In the genomic region with DNA sequence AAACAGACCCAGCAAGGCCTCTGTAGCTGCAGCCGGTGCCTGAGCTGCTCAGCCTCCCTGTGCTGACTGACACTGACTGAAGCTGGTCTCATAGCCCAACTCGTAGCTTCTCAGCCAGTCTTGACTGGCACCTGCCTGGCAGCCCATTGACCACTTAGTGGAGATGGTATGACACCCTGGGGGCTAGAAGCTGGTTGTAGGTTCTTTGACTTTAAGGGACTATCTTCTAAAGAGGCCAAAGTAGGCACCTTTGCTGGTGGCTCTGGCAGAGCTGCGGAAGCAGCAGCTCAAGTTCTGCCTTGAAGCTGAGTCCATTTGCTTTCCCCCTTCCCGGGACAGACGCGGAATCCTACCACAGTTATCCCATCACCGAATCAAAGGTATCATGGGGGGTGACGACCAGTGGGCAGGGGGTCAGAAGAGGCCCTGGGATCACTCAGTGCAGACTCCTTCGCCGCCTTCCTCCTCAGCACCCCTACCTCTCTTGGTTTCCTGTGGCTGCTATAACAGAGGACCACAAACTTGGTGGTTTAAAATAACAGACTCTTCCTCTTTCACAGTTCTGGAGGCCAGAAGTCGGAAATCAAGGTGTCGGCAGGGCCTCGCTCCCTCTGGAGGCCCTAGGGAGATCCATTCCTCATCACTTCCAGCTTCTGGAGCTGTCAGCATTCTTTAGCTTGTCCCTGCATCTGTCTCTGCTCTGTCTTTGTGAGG, we compare ENCODE assay signal across 1 cellular context.
TF ChIP-seq lines count a peak whose summit lies in the region.

No MANE protein-coding gene starts in this region.

TF ChIP-seq in IMR-90, 13 proteins besides CTCF, POLR2A, EP300 and RAD21 (continued from another document):
- TF ChIP-seq CHD1 (IDR thresholded peaks at IDR 0.05; ENCODE audit: low read depth, low read length) = no peak
- no peak for TF ChIP-seq FOS (IDR thresholded peaks at IDR 0.05; ENCODE audit: low read depth, low read length)
- TF ChIP-seq RCOR1 (IDR thresholded peaks at IDR 0.05; ENCODE audit: insufficient replicate concordance, low read length) = no peak
- no peak for TF ChIP-seq CEBPB (IDR thresholded peaks at IDR 0.05; ENCODE audit: low read depth, low read length)
- TF ChIP-seq SMC3 (IDR thresholded peaks at IDR 0.05; ENCODE audit: low read depth, low read length) = no peak
